14 cellular contexts compared by ENCODE assay signal in genomic region chr11:108616549-108616948, GRCh38. TPM values are rescaled to one million over a fixed set of nuclear protein-coding genes. Genes with fewer than 3 reads are reported as not detected.
A peak's percentile ranks its signal among the peaks of the same experiment; 100 is the strongest.
DNase-seq lines count a peak whose midpoint lies in the region; ATAC-seq, FAIRE-seq and TF ChIP-seq lines count a peak whose summit lies in the region.
"Had no signal": no experiment of that assay in that cellular context is flagged by ENCODE, and none has a peak within 500 bp of the region (broad histone marks: within the 10 kb centered on the region; RNA-seq: fewer than 3 reads in every experiment).

No MANE protein-coding gene starts in this region.

- H3K4me1 Mint-ChIP-seq in mesothelial cell of epicardium, result peaks cover 22% of the 10 kb centered on the region

- no peak overlapping the region for H3K4me3 Mint-ChIP-seq in mesothelial cell of epicardium
- H3K4me3 Mint-ChIP-seq: activated naive CD8-positive, alpha-beta T cell treated with anti-CD3 and anti-CD28 coated beads, Interleukin-2, amount 10 ng/mL, durations not matched to agents 7 days and 5 days; T-helper 1 cell treated with Interleukin-12 subunit alpha and Interleukin-12 subunit beta and Interleukin-4 antibody, amounts not matched to agents 30 μg/mL and 1 μg/mL, for 36 hours had no signal

- no peak for TF ChIP-seq CTCF in bronchial epithelial cell (IDR thresholded peaks at IDR 0.05; ENCODE audit: insufficient read depth, low read length, severe bottlenecking)
- TF ChIP-seq CTCF in mesothelial cell of epicardium (IDR thresholded peaks at IDR 0.05; ENCODE audit: unreplicated experiment), result no peak

- H3K36me3 ChIP-seq in bronchial epithelial cell (ENCODE audit: control insufficient read depth, insufficient read depth, low read length), result no peaks in the 10 kb centered on the region
- H3K36me3 ChIP-seq: upper lobe of right lung had no signal

- H3K27me3 Mint-ChIP-seq in mesothelial cell of epicardium (ENCODE audit: low read depth), result no peaks in the 10 kb centered on the region

- H3K9me3 Mint-ChIP-seq in mesothelial cell of epicardium, result no peaks in the 10 kb centered on the region
- H3K9me3 Mint-ChIP-seq: activated naive CD8-positive, alpha-beta T cell treated with anti-CD3 and anti-CD28 coated beads, Interleukin-2, amount 10 ng/mL, durations not matched to agents 7 days and 5 days; T-helper 1 cell treated with Interleukin-12 subunit alpha and Interleukin-12 subunit beta and Interleukin-4 antibody, amounts not matched to agents 30 μg/mL and 1 μg/mL, for 36 hours had no signal

- ATAC-seq in HG02798 (IDR thresholded peaks at IDR 0.05; ENCODE audit: poor library complexity, unreplicated experiment) (no peak), GM21526 (IDR thresholded peaks at IDR 0.05; ENCODE audit: low FRiP score, unreplicated experiment) (no peak)
- ATAC-seq: left ventricle myocardium superior, psoas muscle, upper lobe of right lung had no signal

- no peaks in the 10 kb centered on the region for H3K27me3 ChIP-seq in bronchial epithelial cell (ENCODE audit: control insufficient read depth, insufficient read depth, low read length)
- H3K27me3 ChIP-seq: upper lobe of right lung had no signal

- peak; percentile 98 for FAIRE-seq in bronchial epithelial cell (lab: Jason Lieb, UNC)

- DNase-seq in AG20443 (ENCODE audit: low spot score), result peak; percentile 81
- peak; percentile 98 for DNase-seq in LHCN-M2 (ENCODE audit: low read depth)
- peak; percentile 100 for DNase-seq in bronchial epithelial cell (ENCODE audit: low read depth)
- DNase-seq in kidney tubule cell (ENCODE audit: low spot score), result peak; percentile 100
- no peak for DNase-seq in mesothelial cell of epicardium (ENCODE audit: low spot score in 2 of 2, unreplicated experiment in 2 of 2)
- no peak for DNase-seq in AML-193 (lab: John Stamatoyannopoulos, UW)
- DNase-seq: activated CD8-positive, alpha-beta memory T cell treated with anti-CD3 and anti-CD28 coated beads for 24 hours; activated naive CD8-positive, alpha-beta T cell treated with anti-CD3 and anti-CD28 coated beads, Interleukin-2, amount 10 ng/mL, durations not matched to agents 7 days and 5 days; left ventricle myocardium superior; psoas muscle; upper lobe of right lung had no signal

- H3K4me3 ChIP-seq in bronchial epithelial cell (ENCODE audit: low read depth, low read length), result no peak overlapping the region
- H3K4me3 ChIP-seq: psoas muscle, upper lobe of right lung had no signal

- H3K36me3 Mint-ChIP-seq in mesothelial cell of epicardium, result no peaks in the 10 kb centered on the region
- H3K36me3 Mint-ChIP-seq: activated naive CD8-positive, alpha-beta T cell treated with anti-CD3 and anti-CD28 coated beads, Interleukin-2, amount 10 ng/mL, durations not matched to agents 7 days and 5 days had no signal

- H3K27ac Mint-ChIP-seq in mesothelial cell of epicardium, result no peak overlapping the region
- H3K27ac Mint-ChIP-seq: activated naive CD8-positive, alpha-beta T cell treated with anti-CD3 and anti-CD28 coated beads, Interleukin-2, amount 10 ng/mL, durations not matched to agents 7 days and 5 days; T-helper 1 cell treated with Interleukin-12 subunit alpha and Interleukin-12 subunit beta and Interleukin-4 antibody, amounts not matched to agents 30 μg/mL and 1 μg/mL, for 36 hours had no signal

RNA-seq across cellular contexts. Expression of gene EXPH5, which starts 23.0 kb away (rescaled TPM):
- total RNA-seq in LHCN-M2 (2014; rRNA removed) (5.2 and 5.5 TPM in 2 replicates), bronchial epithelial cell (7.6 and 22.3 TPM in 2 replicates), mesothelial cell of epicardium (27.2 to 30.5 TPM (median 28.2 TPM) in 3 replicates)
- 1.2 TPM for polyA plus RNA-seq in LHCN-M2 (2012)

RNA-seq across cellular contexts. Expression of gene DDX10, which starts 48.3 kb away (rescaled TPM):
- 27.8 and 28.5 TPM in 2 replicates for total RNA-seq in LHCN-M2 (2014; rRNA removed)
- polyA plus RNA-seq in LHCN-M2 (2012), result 10.5 TPM
- total RNA-seq in bronchial epithelial cell, result 67.4 and 90.1 TPM in 2 replicates
- total RNA-seq in mesothelial cell of epicardium, result 31.2 to 38.5 TPM (median 37.8 TPM) in 3 replicates

Comparison
In these comparisons a context has a peak if more than half of its experiments do, and no peak if none do; other contexts are left out.
1. DNase-seq: peak in AG20443 (single experiment), LHCN-M2 (single experiment), bronchial epithelial cell (single experiment) and kidney tubule cell (single experiment); none in mesothelial cell of epicardium (0 of 2) and AML-193 (0 of 2).